25 cellular contexts compared by ENCODE assay signal in genomic region chr4:111632752-111633151, GRCh38.
DNase-seq lines count a peak whose midpoint lies in the region; ATAC-seq and TF ChIP-seq lines count a peak whose summit lies in the region.
"Had no signal": no experiment of that assay in that cellular context is flagged by ENCODE, and none has a peak within 500 bp of the region (broad histone marks: within the 10 kb centered on the region; RNA-seq: fewer than 3 reads in every experiment).

No MANE protein-coding gene starts in this region.

- H3K4me1 Mint-ChIP-seq in endothelial cell (ENCODE audit: unreplicated experiment): peaks cover 5% of the 10 kb centered on the region
- no peaks in the 10 kb centered on the region for H3K4me1 Mint-ChIP-seq in CD4-positive, alpha-beta T cell (ENCODE audit: low read depth)
- H3K4me1 Mint-ChIP-seq: activated CD4-positive, alpha-beta T cell treated with anti-CD3 and anti-CD28 coated beads, Interleukin-2, amount 10 ng/mL, durations not matched to agents 7 days and 5 days; activated naive CD8-positive, alpha-beta T cell treated with anti-CD3 and anti-CD28 coated beads, Interleukin-2, amount 10 ng/mL, durations not matched to agents 7 days and 5 days; stimulated activated memory B cell treated with anti-CD40 and anti-IgM and Interleukin-4, amounts not matched to agents 10 μg/mL and 1 μg/mL and 100 μg/mL, for 72 hours; T-helper 17 cell had no signal

- no peak overlapping the region for H3K27ac ChIP-seq in CD4-positive, alpha-beta T cell (ENCODE audit: low read depth, low read length)
- H3K27ac ChIP-seq: colonic mucosa, gastrocnemius medialis, prostate gland, testis, uterus had no signal

- H3K36me3 Mint-ChIP-seq in endothelial cell (ENCODE audit: low read depth, unreplicated experiment): no peaks in the 10 kb centered on the region
- no peaks in the 10 kb centered on the region for H3K36me3 Mint-ChIP-seq in CD4-positive, alpha-beta T cell (ENCODE audit: low read depth)
- H3K36me3 Mint-ChIP-seq: activated naive CD8-positive, alpha-beta T cell treated with anti-CD3 and anti-CD28 coated beads, Interleukin-2, amount 10 ng/mL, durations not matched to agents 7 days and 5 days; brain; stimulated activated memory B cell treated with anti-CD40 and anti-IgM and Interleukin-4, amounts not matched to agents 10 μg/mL and 1 μg/mL and 100 μg/mL, for 72 hours had no signal

- DNase-seq in EL (peak; percentile 26), NCI-H226 (peak; percentile 51), fibroblast of gingiva (ENCODE audit: low read depth) (peak; percentile 9), omental fat pad (ENCODE audit: low spot score) (no peak), NCI-H446 treated with DMSO at 0.1 percent for 48 hours (lab: John Stamatoyannopoulos, UW) (no peak), endothelial cell (ENCODE audit: low spot score) (no peak), NCI-H524 treated with DMSO at 0.1 percent for 48 hours (lab: John Stamatoyannopoulos, UW) (no peak)
- DNase-seq in CD4-positive, alpha-beta T cell: no peak
- DNase-seq: activated CD4-positive, alpha-beta T cell treated with anti-CD3 and anti-CD28 coated beads, Interleukin-2, amount 10 ng/mL, durations not matched to agents 7 days and 5 days; activated naive CD8-positive, alpha-beta T cell treated with anti-CD3 and anti-CD28 coated beads, Interleukin-2, amount 10 ng/mL, durations not matched to agents 7 days and 5 days; AML-193; colonic mucosa; DMS53; endodermal cell; gastrocnemius medialis; islet precursor cell; NCI-H510A treated with DMSO at 0.1 percent for 48 hours; T-helper 17 cell; testis; uterus had no signal

- CTCF ChIA-PET in CD4-positive, alpha-beta T cell (lab: Charles Lee): no interaction called here

- peak; percentile 41 for ATAC-seq in omental fat pad (ENCODE audit: low FRiP score)
- ATAC-seq in CD4-positive, alpha-beta T cell (ENCODE audit: poor library complexity): no peak
- ATAC-seq: gastrocnemius medialis; stimulated activated memory B cell treated with anti-CD40 and anti-IgM and Interleukin-4, amounts not matched to agents 10 μg/mL and 1 μg/mL and 100 μg/mL, for 72 hours; T-helper 17 cell had no signal

- no peaks in the 10 kb centered on the region for H3K9me3 Mint-ChIP-seq in endothelial cell (ENCODE audit: unreplicated experiment)
- no peaks in the 10 kb centered on the region for H3K9me3 Mint-ChIP-seq in CD4-positive, alpha-beta T cell
- H3K9me3 Mint-ChIP-seq: activated CD4-positive, alpha-beta T cell treated with anti-CD3 and anti-CD28 coated beads, Interleukin-2, amount 10 ng/mL, durations not matched to agents 7 days and 5 days; activated naive CD8-positive, alpha-beta T cell treated with anti-CD3 and anti-CD28 coated beads, Interleukin-2, amount 10 ng/mL, durations not matched to agents 7 days and 5 days; activated T-helper 1 cell treated with anti-CD3 and anti-CD28 coated beads, Interleukin-12 subunit alpha, Interleukin-12 subunit beta, Interleukin-2, Interleukin-4 antibody, amounts not matched to agents 30 ng/mL and 10 ng/mL and 1 ng/mL, durations not matched to agents 14 hours and 24 hours and 36 hours; neural crest cell; stimulated activated memory B cell treated with anti-CD40 and anti-IgM and Interleukin-4, amounts not matched to agents 10 μg/mL and 1 μg/mL and 100 μg/mL, for 72 hours had no signal

- no peak for TF ChIP-seq CTCF in omental fat pad (IDR thresholded peaks at IDR 0.05)
- TF ChIP-seq CTCF in endothelial cell (IDR thresholded peaks at IDR 0.05; ENCODE audit: unreplicated experiment): no peak
- no peak for TF ChIP-seq CTCF in CD4-positive, alpha-beta T cell (IDR thresholded peaks at IDR 0.05)

- H3K4me3 Mint-ChIP-seq in endothelial cell (ENCODE audit: unreplicated experiment): no peak overlapping the region
- H3K4me3 Mint-ChIP-seq in CD4-positive, alpha-beta T cell: no peak overlapping the region
- H3K4me3 Mint-ChIP-seq: activated CD4-positive, alpha-beta T cell treated with anti-CD3 and anti-CD28 coated beads, Interleukin-2, amount 10 ng/mL, durations not matched to agents 7 days and 5 days; activated naive CD8-positive, alpha-beta T cell treated with anti-CD3 and anti-CD28 coated beads, Interleukin-2, amount 10 ng/mL, durations not matched to agents 7 days and 5 days; activated T-helper 1 cell treated with anti-CD3 and anti-CD28 coated beads, Interleukin-12 subunit alpha, Interleukin-12 subunit beta, Interleukin-2, Interleukin-4 antibody, amounts not matched to agents 30 ng/mL and 10 ng/mL and 1 ng/mL, durations not matched to agents 14 hours and 24 hours and 36 hours; brain; endodermal cell; neural crest cell; stimulated activated memory B cell treated with anti-CD40 and anti-IgM and Interleukin-4, amounts not matched to agents 10 μg/mL and 1 μg/mL and 100 μg/mL, for 72 hours; T-helper 17 cell had no signal

- H3K9me3 ChIP-seq in CD4-positive, alpha-beta T cell (ENCODE audit: control insufficient read depth, low read length): no peaks in the 10 kb centered on the region
- H3K9me3 ChIP-seq: colonic mucosa, gastrocnemius medialis, prostate gland, testis, uterus had no signal

- no peak overlapping the region for H3K27ac Mint-ChIP-seq in endothelial cell (ENCODE audit: unreplicated experiment)
- no peak overlapping the region for H3K27ac Mint-ChIP-seq in CD4-positive, alpha-beta T cell
- H3K27ac Mint-ChIP-seq: activated CD4-positive, alpha-beta T cell treated with anti-CD3 and anti-CD28 coated beads, Interleukin-2, amount 10 ng/mL, durations not matched to agents 7 days and 5 days; activated naive CD8-positive, alpha-beta T cell treated with anti-CD3 and anti-CD28 coated beads, Interleukin-2, amount 10 ng/mL, durations not matched to agents 7 days and 5 days; activated T-helper 1 cell treated with anti-CD3 and anti-CD28 coated beads, Interleukin-12 subunit alpha, Interleukin-12 subunit beta, Interleukin-2, Interleukin-4 antibody, amounts not matched to agents 30 ng/mL and 10 ng/mL and 1 ng/mL, durations not matched to agents 14 hours and 24 hours and 36 hours; brain; endodermal cell; stimulated activated memory B cell treated with anti-CD40 and anti-IgM and Interleukin-4, amounts not matched to agents 10 μg/mL and 1 μg/mL and 100 μg/mL, for 72 hours; T-helper 17 cell had no signal

- POLR2A ChIA-PET in CD4-positive, alpha-beta T cell (lab: Charles Lee): no interaction called here

- H3K27me3 Mint-ChIP-seq in endothelial cell (ENCODE audit: unreplicated experiment): no peaks in the 10 kb centered on the region
- no peaks in the 10 kb centered on the region for H3K27me3 Mint-ChIP-seq in CD4-positive, alpha-beta T cell
- H3K27me3 Mint-ChIP-seq: activated CD4-positive, alpha-beta T cell treated with anti-CD3 and anti-CD28 coated beads, Interleukin-2, amount 10 ng/mL, durations not matched to agents 7 days and 5 days; activated naive CD8-positive, alpha-beta T cell treated with anti-CD3 and anti-CD28 coated beads, Interleukin-2, amount 10 ng/mL, durations not matched to agents 7 days and 5 days; brain; stimulated activated memory B cell treated with anti-CD40 and anti-IgM and Interleukin-4, amounts not matched to agents 10 μg/mL and 1 μg/mL and 100 μg/mL, for 72 hours; T-helper 17 cell had no signal

- intact Hi-C loops in CD4-positive, alpha-beta T cell (cut with DNase I, micrococcal nuclease): no loop called here

- no peaks in the 10 kb centered on the region for H3K27me3 ChIP-seq in CD4-positive, alpha-beta T cell (ENCODE audit: control insufficient read depth, insufficient read depth, low read length)
- H3K27me3 ChIP-seq: colonic mucosa, gastrocnemius medialis, testis had no signal

Comparison
In these comparisons a context has a peak if more than half of its experiments do, and no peak if none do; other contexts are left out.
1. DNase-seq: peak in EL (single experiment), NCI-H226 (single experiment) and fibroblast of gingiva (single experiment); none in omental fat pad (single experiment), NCI-H446 treated with DMSO at 0.1 percent for 48 hours (single experiment), endothelial cell (single experiment), CD4-positive, alpha-beta T cell (0 of 10) and NCI-H524 treated with DMSO at 0.1 percent for 48 hours (single experiment).